In genomic region chr6:88922775-88923548, GRCh38 we compare ENCODE assay signal across 19 cellular contexts. TPM values are rescaled to one million over a fixed set of nuclear protein-coding genes. Genes with fewer than 3 reads are reported as not detected.
DNase-seq lines count a peak whose midpoint lies in the region; ATAC-seq, FAIRE-seq and TF ChIP-seq lines count a peak whose summit lies in the region.
"Had no signal": no experiment of that assay in that cellular context is flagged by ENCODE, and none has a peak within 500 bp of the region (broad histone marks: within the 10 kb centered on the region; RNA-seq: fewer than 3 reads in every experiment).

No MANE protein-coding gene starts in this region.

- FAIRE-seq in GM19239 (lab: Jason Lieb, UNC): no peak
- FAIRE-seq: A204.1, H54 had no signal

- no peak overlapping the region for H3K4me3 ChIP-seq in SK-N-MC
- H3K4me3 ChIP-seq: dorsolateral prefrontal cortex, esophagus muscularis mucosa, smooth muscle cell had no signal

- H3K27ac ChIP-seq in SK-N-MC: 0 out of 2 replicates have a peak overlapping the region, but pooled peaks have one; percentile 32
- H3K27ac ChIP-seq: dorsolateral prefrontal cortex, esophagus muscularis mucosa had no signal

- H3K4me1 Mint-ChIP-seq in natural killer cell: peaks cover 5% of the 10 kb centered on the region in 2 donors
- peaks cover 0 to 5% of the 10 kb centered on the region in 2 donors for H3K4me1 Mint-ChIP-seq in natural killer cell treated with Interleukin-12 subunit alpha and Interleukin-12 subunit beta and Interleukin-15 and Interleukin-18, amount 100 ng/mL, for 72 hours (ENCODE audit: low read depth in 2 of 2)
- H3K4me1 Mint-ChIP-seq in activated T-helper 17 cell treated with anti-CD3 and anti-CD28 coated beads, Interleukin-2, amount 50 U/mL, for 72 hours: peaks cover 4% of the 10 kb centered on the region
- H3K4me1 Mint-ChIP-seq: stimulated activated memory B cell treated with anti-CD40 and anti-IgM and Interleukin-4, amounts not matched to agents 10 μg/mL and 1 μg/mL and 100 μg/mL, for 72 hours had no signal

- H3K36me3 Mint-ChIP-seq in natural killer cell: peaks cover 9% of the 10 kb centered on the region
- H3K36me3 Mint-ChIP-seq in natural killer cell treated with Interleukin-12 subunit alpha and Interleukin-12 subunit beta and Interleukin-15 and Interleukin-18, amount 100 ng/mL, for 72 hours: peaks cover 5% of the 10 kb centered on the region
- peaks cover 58% of the 10 kb centered on the region for H3K36me3 Mint-ChIP-seq in activated T-helper 17 cell treated with anti-CD3 and anti-CD28 coated beads, Interleukin-2, amount 50 U/mL, for 72 hours (ENCODE audit: low read depth)

- H3K9me3 ChIP-seq in SK-N-MC (ENCODE audit: low read depth, low read length): no peaks in the 10 kb centered on the region
- H3K9me3 ChIP-seq: esophagus muscularis mucosa had no signal

- no peaks in the 10 kb centered on the region for H3K27me3 Mint-ChIP-seq in natural killer cell (ENCODE audit: low read depth in 2 of 2)
- no peaks in the 10 kb centered on the region for H3K27me3 Mint-ChIP-seq in natural killer cell treated with Interleukin-12 subunit alpha and Interleukin-12 subunit beta and Interleukin-15 and Interleukin-18, amount 100 ng/mL, for 72 hours
- no peaks in the 10 kb centered on the region for H3K27me3 Mint-ChIP-seq in activated T-helper 17 cell treated with anti-CD3 and anti-CD28 coated beads, Interleukin-2, amount 50 U/mL, for 72 hours
- H3K27me3 Mint-ChIP-seq: activated CD4-positive, alpha-beta memory T cell treated with anti-CD3 and anti-CD28 coated beads, Interleukin-2, amount 10 ng/mL, durations not matched to agents 7 days and 5 days; CD4-positive, alpha-beta T cell; stimulated activated memory B cell treated with anti-CD40 and anti-IgM and Interleukin-4, amounts not matched to agents 10 μg/mL and 1 μg/mL and 100 μg/mL, for 72 hours; type B pancreatic cell had no signal

- peaks cover 20% of the 10 kb centered on the region for H3K36me3 ChIP-seq in SK-N-MC (ENCODE audit: insufficient read depth, low read length)

- DNase-seq in natural killer cell: no peak
- no peak for DNase-seq in natural killer cell treated with Interleukin-12 subunit alpha and Interleukin-12 subunit beta and Interleukin-15 and Interleukin-18, amount 100 ng/mL, for 72 hours (ENCODE audit: low spot score)
- no peak for DNase-seq in SK-N-MC (ENCODE audit: low read depth, low spot score)
- DNase-seq in fibroblast of gingiva (ENCODE audit: low read depth): peak; percentile 6
- no peak for DNase-seq in activated T-cell treated with anti-CD3 and anti-CD28 coated beads for 4 hours
- no peak for DNase-seq in GM19239 (ENCODE audit: insufficient read length, low spot score)
- DNase-seq: activated CD4-positive, alpha-beta memory T cell treated with anti-CD3 and anti-CD28 coated beads, Interleukin-2, amount 10 ng/mL, durations not matched to agents 7 days and 5 days; anterior cingulate cortex; CD4-positive, alpha-beta T cell; dorsolateral prefrontal cortex; NCI-H2227 treated with DMSO at 0.1 percent for 48 hours had no signal

- no peaks in the 10 kb centered on the region for H3K9me3 Mint-ChIP-seq in natural killer cell
- H3K9me3 Mint-ChIP-seq in natural killer cell treated with Interleukin-12 subunit alpha and Interleukin-12 subunit beta and Interleukin-15 and Interleukin-18, amount 100 ng/mL, for 72 hours: no peaks in the 10 kb centered on the region
- no peaks in the 10 kb centered on the region for H3K9me3 Mint-ChIP-seq in activated T-helper 17 cell treated with anti-CD3 and anti-CD28 coated beads, Interleukin-2, amount 50 U/mL, for 72 hours
- H3K9me3 Mint-ChIP-seq: activated CD4-positive, alpha-beta memory T cell treated with anti-CD3 and anti-CD28 coated beads, Interleukin-2, amount 10 ng/mL, durations not matched to agents 7 days and 5 days; CD4-positive, alpha-beta T cell; stimulated activated memory B cell treated with anti-CD40 and anti-IgM and Interleukin-4, amounts not matched to agents 10 μg/mL and 1 μg/mL and 100 μg/mL, for 72 hours; type B pancreatic cell had no signal

- ATAC-seq in natural killer cell: peak in 1 of 3 donors; percentile 41
- no peak for ATAC-seq in natural killer cell treated with Interleukin-12 subunit alpha and Interleukin-12 subunit beta and Interleukin-15 and Interleukin-18, amount 100 ng/mL, for 72 hours
- no peak for ATAC-seq in activated T-helper 17 cell treated with anti-CD3 and anti-CD28 coated beads, Interleukin-2, amount 50 U/mL, for 72 hours (replicated peaks)
- no peak for ATAC-seq in GM18517 (IDR thresholded peaks at IDR 0.05; ENCODE audit: unreplicated experiment)
- ATAC-seq: stimulated activated memory B cell treated with anti-CD40 and anti-IgM and Interleukin-4, amounts not matched to agents 10 μg/mL and 1 μg/mL and 100 μg/mL, for 72 hours had no signal

- TF ChIP-seq CTCF in natural killer cell (IDR thresholded peaks at IDR 0.05): no peak

- intact Hi-C loops in natural killer cell (cut with micrococcal nuclease): no loop called here

- peak overlapping the region in 1 of 2 donors; percentile 29 for H3K27ac Mint-ChIP-seq in natural killer cell
- H3K27ac Mint-ChIP-seq in natural killer cell treated with Interleukin-12 subunit alpha and Interleukin-12 subunit beta and Interleukin-15 and Interleukin-18, amount 100 ng/mL, for 72 hours: no peak overlapping the region
- no peak overlapping the region for H3K27ac Mint-ChIP-seq in activated T-helper 17 cell treated with anti-CD3 and anti-CD28 coated beads, Interleukin-2, amount 50 U/mL, for 72 hours
- H3K27ac Mint-ChIP-seq: activated CD4-positive, alpha-beta memory T cell treated with anti-CD3 and anti-CD28 coated beads, Interleukin-2, amount 10 ng/mL, durations not matched to agents 7 days and 5 days; CD4-positive, alpha-beta T cell; stimulated activated memory B cell treated with anti-CD40 and anti-IgM and Interleukin-4, amounts not matched to agents 10 μg/mL and 1 μg/mL and 100 μg/mL, for 72 hours; type B pancreatic cell had no signal

- H3K9ac ChIP-seq in SK-N-MC (ENCODE audit: insufficient read length): no peak overlapping the region

- H3K4me3 Mint-ChIP-seq in natural killer cell: peak overlapping the region; percentile 6
- no peak overlapping the region for H3K4me3 Mint-ChIP-seq in natural killer cell treated with Interleukin-12 subunit alpha and Interleukin-12 subunit beta and Interleukin-15 and Interleukin-18, amount 100 ng/mL, for 72 hours
- H3K4me3 Mint-ChIP-seq in activated T-helper 17 cell treated with anti-CD3 and anti-CD28 coated beads, Interleukin-2, amount 50 U/mL, for 72 hours: no peak overlapping the region
- H3K4me3 Mint-ChIP-seq: activated CD4-positive, alpha-beta memory T cell treated with anti-CD3 and anti-CD28 coated beads, Interleukin-2, amount 10 ng/mL, durations not matched to agents 7 days and 5 days; CD4-positive, alpha-beta T cell; stimulated activated memory B cell treated with anti-CD40 and anti-IgM and Interleukin-4, amounts not matched to agents 10 μg/mL and 1 μg/mL and 100 μg/mL, for 72 hours; type B pancreatic cell had no signal

RNA-seq across cellular contexts. Expression of gene RNGTT, which starts 40.5 kb away (rescaled TPM):
- 10 to 100 TPM; 23.1 to 27.2 (median 23.1) TPM for total RNA-seq in natural killer cell
- total RNA-seq in natural killer cell treated with Interleukin-12 subunit alpha and Interleukin-12 subunit beta and Interleukin-15 and Interleukin-18, amount 100 ng/mL, for 72 hours: 10 to 100 TPM; 26.9 to 36.4 TPM
- 10 to 100 TPM; 20.9 to 23.3 TPM for total RNA-seq in activated T-helper 17 cell treated with anti-CD3 and anti-CD28 coated beads, Interleukin-2, amount 50 U/mL, for 72 hours
